ENCODE assay signal across 1 cellular context in the genomic region with DNA sequence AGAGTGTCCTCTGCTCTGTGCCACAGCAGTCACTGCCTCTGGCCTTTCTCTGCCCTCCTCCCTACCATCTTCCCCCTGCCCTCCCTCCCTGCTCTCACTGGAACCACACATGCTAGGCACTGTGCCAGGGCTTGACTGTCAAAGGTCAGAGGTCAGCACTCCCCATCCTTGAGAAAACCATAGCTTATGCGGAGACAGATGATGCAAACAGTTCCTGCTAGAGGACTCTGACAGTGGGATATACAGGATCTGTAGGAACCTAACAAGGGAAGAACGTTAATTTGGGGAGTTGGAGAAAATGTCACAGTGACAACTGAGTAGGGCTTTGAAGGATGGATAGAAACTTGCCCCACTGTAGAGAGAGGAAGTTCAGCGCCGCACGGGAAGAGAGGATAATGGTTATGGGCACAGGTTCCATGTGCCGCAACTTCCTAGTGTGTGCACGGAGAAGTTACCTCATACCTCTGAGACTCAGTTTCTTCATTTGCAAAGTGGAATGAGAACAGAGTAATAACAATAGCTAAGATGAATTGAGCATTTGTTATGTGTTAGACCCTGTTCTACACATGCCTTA.
TF ChIP-seq lines count a peak whose summit lies in the region.

No MANE protein-coding gene starts in this region.

TF ChIP-seq in K562, 482 proteins besides CTCF, POLR2A, EP300 and RAD21:
- TF ChIP-seq THRAP3 (IDR thresholded peaks at IDR 0.05; ENCODE audit: borderline replicate concordance) (no peak), ATF1 (CRISPR knock-in tag; IDR thresholded peaks at IDR 0.05) (no peak), ATF1 (tag; IDR thresholded peaks at IDR 0.05) (no peak), NFIC (IDR thresholded peaks at IDR 0.05) (peak; percentile 43), NR2C2 (CRISPR knock-in tag; IDR thresholded peaks at IDR 0.05) (no peak), NR2C2 (tag; IDR thresholded peaks at IDR 0.05) (peak; percentile 81), PHF20 (IDR thresholded peaks at IDR 0.05; ENCODE audit: partially characterized antibody) (no peak), ZNF24 (IDR thresholded peaks at IDR 0.05) (no peak), NR2C1 (IDR thresholded peaks at IDR 0.05) (peak; percentile 58), NR2C1 (tag; IDR thresholded peaks at IDR 0.05) (peak; percentile 86), SPI1 (IDR thresholded peaks at IDR 0.05; ENCODE audit: borderline replicate concordance, low read depth, low read length) (0 out of 2 replicates have a peak, but pooled peaks have one; percentile 3), ZNF143 (CRISPR knock-in tag; IDR thresholded peaks at IDR 0.05) (no peak), JUNB (CRISPR knock-in tag; conservative IDR thresholded peaks at IDR 0.05) (no peak)
- TF ChIP-seq, protein P1, sequence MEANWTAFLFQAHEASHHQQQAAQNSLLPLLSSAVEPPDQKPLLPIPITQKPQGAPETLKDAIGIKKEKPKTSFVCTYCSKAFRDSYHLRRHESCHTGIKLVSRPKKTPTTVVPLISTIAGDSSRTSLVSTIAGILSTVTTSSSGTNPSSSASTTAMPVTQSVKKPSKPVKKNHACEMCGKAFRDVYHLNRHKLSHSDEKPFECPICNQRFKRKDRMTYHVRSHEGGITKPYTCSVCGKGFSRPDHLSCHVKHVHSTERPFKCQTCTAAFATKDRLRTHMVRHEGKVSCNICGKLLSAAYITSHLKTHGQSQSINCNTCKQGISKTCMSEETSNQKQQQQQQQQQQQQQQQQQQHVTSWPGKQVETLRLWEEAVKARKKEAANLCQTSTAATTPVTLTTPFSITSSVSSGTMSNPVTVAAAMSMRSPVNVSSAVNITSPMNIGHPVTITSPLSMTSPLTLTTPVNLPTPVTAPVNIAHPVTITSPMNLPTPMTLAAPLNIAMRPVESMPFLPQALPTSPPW (CRISPR knock-in tag; IDR thresholded peaks at IDR 0.05) = peak; percentile 46
